ENCODE assay signal across 6 cellular contexts in the genomic region with DNA sequence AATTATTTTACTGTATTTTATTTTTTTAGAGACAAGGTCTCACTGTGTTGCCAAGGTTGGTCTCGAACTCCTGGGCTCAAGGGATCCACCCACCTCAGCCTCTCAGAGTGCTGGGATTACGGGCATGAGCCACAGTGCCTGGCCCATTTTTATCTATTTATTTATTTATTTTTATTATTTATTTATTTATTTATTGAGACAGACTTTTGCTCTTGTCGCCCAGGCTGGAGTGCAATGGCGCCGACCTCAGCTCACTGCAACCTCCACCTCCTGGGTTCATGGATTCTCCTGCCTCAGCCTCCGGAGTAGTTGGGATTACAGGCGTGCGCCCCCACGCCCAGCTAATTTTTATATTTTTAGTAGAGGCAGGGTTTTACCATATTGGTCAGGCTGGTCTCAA. TPM values are rescaled to one million over a fixed set of nuclear protein-coding genes. Genes with fewer than 3 reads are reported as not detected.
DNase-seq lines count a peak whose midpoint lies in the region; ATAC-seq, FAIRE-seq and TF ChIP-seq lines count a peak whose summit lies in the region.
"Not testable (repeated sequence)": the region's sequence is repeated elsewhere in the genome, so short reads cannot be mapped to it uniquely, and the experiment has no call there.

No MANE protein-coding gene starts in this region.

- WGBS in A549 (ENCODE audit: missing lambda C conversion rate), result 89% methylated on average over 9 of the region's 9 CpGs

- not testable (repeated sequence) for H3K27ac ChIP-seq in A549; HEK293 (ENCODE audit: extremely low read depth, low read depth, low read length); lower lobe of right lung

- not testable (repeated sequence) for H3K36me3 Mint-ChIP-seq in WTC11; chondrocyte (ENCODE audit: low read depth)

- H3K4me3 Mint-ChIP-seq in WTC11; chondrocyte (ENCODE audit: unreplicated experiment): not testable (repeated sequence)

- H3K4me3 ChIP-seq in A549; HEK293 (ENCODE audit: low read depth, low read length); lower lobe of right lung: not testable (repeated sequence)

- ATAC-seq in A549, WTC11, lower lobe of right lung: not testable (repeated sequence)

- not testable (repeated sequence) for H3K9me3 Mint-ChIP-seq in WTC11; chondrocyte (ENCODE audit: low read depth)

- not testable (repeated sequence) for H3K4me1 Mint-ChIP-seq in WTC11
- H3K4me1 Mint-ChIP-seq in chondrocyte (ENCODE audit: low read depth), result peaks cover 11% of the 10 kb centered on the region

- not testable (repeated sequence) for TF ChIP-seq POLR2A in A549 (IDR thresholded peaks at IDR 0.05; ENCODE audit: low read length)

- H3K9me3 ChIP-seq in A549; HEK293 (ENCODE audit: control insufficient read depth, insufficient read depth, low read depth, low read length); lower lobe of right lung: not testable (repeated sequence)

- not testable (repeated sequence) for H3K27me3 ChIP-seq in lower lobe of right lung (ENCODE audit: low read depth)

- not testable (repeated sequence) for H3K27ac Mint-ChIP-seq in WTC11; chondrocyte (ENCODE audit: unreplicated experiment)

- DNase-seq in A549 (ENCODE audit: low read depth in 1 of 2, low spot score in 1 of 2); WTC11 (ENCODE audit: low spot score): not testable (repeated sequence)
- DNase-seq in chondrocyte (ENCODE audit: low spot score) (peak; percentile 34), lower lobe of right lung (peak; percentile 7), posterior vena cava (ENCODE audit: low spot score) (peak; percentile 53)

- not testable (repeated sequence) for TF ChIP-seq RAD21 in A549 (conservative IDR thresholded peaks at IDR 0.05 in 1 of 2, IDR thresholded peaks at IDR 0.05 in 1 of 2)

- CTCF ChIA-PET in A549 (lab: Yijun Ruan, JAX) (interaction anchor here (1.4 kb wide), 1 partner anchor 9 kb away, joined by 4 read pairs; no protein-coding TSS in a partner anchor), HEK293 (lab: Yijun Ruan, JAX) (interaction anchor here (0.6 kb wide), 1 partner anchor 70 kb away, joined by 3 read pairs; no protein-coding TSS in a partner anchor)
- CTCF ChIA-PET in WTC11 (lab: Charles Lee), result not testable (repeated sequence)

- not testable (repeated sequence) for FAIRE-seq in A549 (lab: Jason Lieb, UNC)

- H3K27me3 Mint-ChIP-seq in WTC11 (ENCODE audit: low read depth); chondrocyte (ENCODE audit: low read depth): not testable (repeated sequence)

- not testable (repeated sequence) for H3K4me2 ChIP-seq in A549

- H3K36me3 ChIP-seq in HEK293 (ENCODE audit: control insufficient read depth in 2 of 2, insufficient read depth in 1 of 2, low read length in 2 of 2); lower lobe of right lung: not testable (repeated sequence)

- not testable (repeated sequence) for TF ChIP-seq EP300 in A549 (IDR thresholded peaks at IDR 0.05)

- POLR2A ChIA-PET in A549 (lab: Yijun Ruan, JAX); HEK293 (lab: Yijun Ruan, JAX); WTC11 (lab: Charles Lee): not testable (repeated sequence)

- not testable (repeated sequence) for H3K4me1 ChIP-seq in A549; HEK293 (ENCODE audit: control insufficient read depth, insufficient read depth, low read length); lower lobe of right lung

- intact Hi-C loops in lower lobe of right lung (cut with DNase I); posterior vena cava (cut with DNase I): not testable (repeated sequence)

- TF ChIP-seq CTCF in A549 (IDR thresholded peaks at IDR 0.05); HEK293 (tag by site-specific recombination; IDR thresholded peaks at IDR 0.05); WTC11 (IDR thresholded peaks at IDR 0.05); chondrocyte (IDR thresholded peaks at IDR 0.05); lower lobe of right lung (IDR thresholded peaks at IDR 0.05): not testable (repeated sequence)

TF ChIP-seq in A549, 52 proteins besides CTCF, POLR2A, EP300 and RAD21:
- peak; percentile 19; the same call in 1 of the 2 replicates for TF ChIP-seq ZC3H11A (IDR thresholded peaks at IDR 0.05)

TF ChIP-seq in HEK293, 187 proteins besides CTCF, POLR2A, EP300 and RAD21 (continues in another document):
- TF ChIP-seq ZNF404 (tag by site-specific recombination; IDR thresholded peaks at IDR 0.05), result peak; percentile 50; the same call in 1 of the 2 replicates
- peak; percentile 83; the same call in 1 of the 2 replicates for TF ChIP-seq ZNF394 (tag by site-specific recombination; IDR thresholded peaks at IDR 0.05; ENCODE audit: borderline replicate concordance)
- TF ChIP-seq ZNF560 (tag by site-specific recombination; IDR thresholded peaks at IDR 0.05; ENCODE audit: borderline replicate concordance), result 0 out of 2 replicates have a peak, but pooled peaks have one; percentile 37
- TF ChIP-seq ZNF140 (tag by site-specific recombination; IDR thresholded peaks at IDR 0.05), result peak; percentile 56; the same call in 1 of the 2 replicates

TF ChIP-seq in WTC11, 78 proteins besides CTCF, POLR2A, EP300 and RAD21:
- TF ChIP-seq HMGA2 (CRISPR knock-in tag; IDR thresholded peaks at IDR 0.05), result peak; percentile 24; the same call in 1 of the 2 replicates

RNA-seq across cellular contexts. Expression of a gene that starts 52.0 kb away (rescaled TPM):
- polyA plus RNA-seq in A549 (2011; rRNA removed) (146 and 147 TPM in 2 replicates), A549 (2017; fragmentation: RNase III; extraction: RNeasy Plus Mini Kit Qiagen cat#74134 plus additional on column Dnase treatment) (114 to 139 TPM (median 132 TPM) in 3 replicates)
- 26.7 and 27.6 TPM in 2 replicates for polyA plus RNA-seq in A549 (2012; cell fraction: cytosol; rRNA removed)
- polyA plus RNA-seq in A549 (2012; cell fraction: nucleus; rRNA removed), result 32.5 and 51.9 TPM in 2 replicates
- 174 and 199 TPM in 2 replicates for polyA minus RNA-seq in A549 (2011; rRNA and poly(A)+ RNA removed)
- total RNA-seq in WTC11 (2021) (92.8 to 143 TPM (median 93.4 TPM) in 3 replicates), chondrocyte (53.6 to 108 TPM (median 105 TPM) in 3 replicates), lower lobe of right lung (478 TPM), posterior vena cava (100 to 1,000 TPM in 1 of 2 donors, 10 to 100 TPM in 1; 73.4 to 132 TPM)
